In the genomic region with DNA sequence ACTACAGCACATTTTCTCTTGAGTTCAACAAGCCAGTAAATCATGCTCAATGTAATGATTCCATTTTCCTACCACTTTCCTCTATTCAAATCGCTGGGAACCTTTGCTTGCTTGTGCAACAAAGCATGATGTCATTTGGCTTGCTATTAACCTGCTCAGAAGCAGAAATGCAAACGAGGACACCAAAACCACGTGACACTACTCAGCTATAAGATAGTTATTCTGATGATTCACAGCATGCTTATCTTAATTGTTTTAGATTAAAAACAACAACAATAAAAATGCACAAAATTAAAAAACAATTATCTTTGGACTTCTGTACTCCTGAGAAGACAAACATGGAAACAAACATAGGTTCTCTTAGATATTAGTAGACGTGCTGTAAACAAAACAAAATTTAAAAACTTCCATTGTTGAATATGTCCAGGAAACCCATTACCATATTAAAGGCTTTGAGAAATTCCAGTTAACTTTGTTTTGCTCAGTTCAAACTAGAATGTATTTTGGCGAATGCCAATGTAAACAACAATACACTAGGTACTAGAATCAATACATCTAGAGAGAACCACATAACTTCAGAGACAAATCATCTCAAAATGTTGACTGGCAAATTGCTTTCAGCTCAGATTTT, we compare ENCODE assay signal across 11 cellular contexts.
DNase-seq lines count a peak whose midpoint lies in the region; ATAC-seq and TF ChIP-seq lines count a peak whose summit lies in the region.
"Had no signal": no experiment of that assay in that cellular context is flagged by ENCODE, and none has a peak within 500 bp of the region (broad histone marks: within the 10 kb centered on the region; RNA-seq: fewer than 3 reads in every experiment).

No MANE protein-coding gene starts in this region.

- no peak overlapping the region for H3K4me3 ChIP-seq in LNCaP clone FGC (ENCODE audit: low read depth, low read length)
- H3K4me3 ChIP-seq in astrocyte of the spinal cord (ENCODE audit: low read depth, low read length): no peak overlapping the region

- ATAC-seq in GM19397 (IDR thresholded peaks at IDR 0.05; ENCODE audit: unreplicated experiment): peak; percentile 37
- ATAC-seq: naive thymus-derived CD4-positive, alpha-beta T cell had no signal

- peak; percentile 73 for DNase-seq in LNCaP clone FGC (ENCODE audit: low read depth)
- DNase-seq in astrocyte of the spinal cord (ENCODE audit: low read depth, low spot score): peak; percentile 44
- peak; percentile 64 for DNase-seq in left kidney (ENCODE audit: low read depth, low spot score)
- no peak for DNase-seq in KG1 (lab: John Stamatoyannopoulos, UW)
- no peak for DNase-seq in activated naive CD4-positive, alpha-beta T cell treated with anti-CD3 and anti-CD28 coated beads, Interleukin-2, amount 50 U/mL, for 16 hours
- no peak for DNase-seq in NCI-H187 (lab: John Stamatoyannopoulos, UW)
- DNase-seq: activated CD4-positive, alpha-beta T cell treated with anti-CD3 and anti-CD28 coated beads, Interleukin-2, amount 50 U/mL, for 1 hour; activated naive CD8-positive, alpha-beta T cell treated with anti-CD3 and anti-CD28 coated beads, Interleukin-2, amount 10 ng/mL, durations not matched to agents 7 days and 5 days; naive thymus-derived CD4-positive, alpha-beta T cell; stimulated activated CD4-positive, alpha-beta T cell treated with anti-CD3 and anti-CD28 coated beads, Interleukin-1b, Interleukin-23, amount 100 ng/mL, for 48 hours had no signal

- in situ Hi-C loops in astrocyte of the spinal cord (cut with HindIII; ENCODE audit: low sequenced_read_pairs): no loop called here

- no peak for TF ChIP-seq CTCF in LNCaP clone FGC (IDR thresholded peaks at IDR 0.05; ENCODE audit: control insufficient read depth, extremely low read depth, insufficient read depth)
- TF ChIP-seq CTCF in astrocyte of the spinal cord (IDR thresholded peaks at IDR 0.05; ENCODE audit: low read depth, low read length): no peak

Comparison
In these comparisons a context has a peak if more than half of its experiments do, and no peak if none do; other contexts are left out.
1. DNase-seq: peak in LNCaP clone FGC (single experiment), astrocyte of the spinal cord (single experiment) and left kidney (single experiment); none in KG1 (single experiment), activated naive CD4-positive, alpha-beta T cell treated with anti-CD3 and anti-CD28 coated beads, Interleukin-2, amount 50 U/mL, for 16 hours (single experiment) and NCI-H187 (0 of 2).